Comparison of ENCODE assay signal across 14 cellular contexts in the genomic region with DNA sequence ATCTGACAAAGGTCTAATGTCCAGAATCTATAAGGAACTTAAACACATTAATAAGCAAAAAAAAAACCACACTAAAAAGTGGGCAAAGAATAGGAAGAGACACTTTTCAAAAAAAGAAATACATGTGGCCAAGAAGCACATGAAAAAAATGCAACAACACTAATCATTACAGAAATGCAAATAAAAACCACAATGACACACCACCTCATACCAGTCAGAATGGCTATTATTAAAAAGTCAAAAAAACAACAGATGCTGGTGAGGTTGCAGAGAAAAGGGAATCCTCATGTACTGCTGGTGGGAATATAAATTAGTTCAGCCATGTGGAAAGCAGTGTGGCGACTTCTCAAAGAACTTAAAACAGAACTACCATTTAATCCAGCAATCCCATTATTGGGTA.
DNase-seq lines count a peak whose midpoint lies in the region; ATAC-seq and TF ChIP-seq lines count a peak whose summit lies in the region.
"Had no signal": no experiment of that assay in that cellular context is flagged by ENCODE, and none has a peak within 500 bp of the region (broad histone marks: within the 10 kb centered on the region; RNA-seq: fewer than 3 reads in every experiment).

No MANE protein-coding gene starts in this region.

- peak overlapping the region; percentile 20 for H3K27ac Mint-ChIP-seq in activated CD4-positive, alpha-beta T cell treated with anti-CD3 and anti-CD28 coated beads, Interleukin-2, amount 10 ng/mL, durations not matched to agents 24 days and 14 days
- H3K27ac Mint-ChIP-seq in HFFc6, result no peak overlapping the region
- H3K27ac Mint-ChIP-seq in activated T-helper 1 cell treated with anti-CD3 and anti-CD28 coated beads, Interleukin-12 subunit alpha, Interleukin-12 subunit beta, Interleukin-2, Interleukin-4 antibody, amounts not matched to agents 30 ng/mL and 10 ng/mL and 1 ng/mL, durations not matched to agents 14 hours and 24 hours and 36 hours, result no peak overlapping the region
- H3K27ac Mint-ChIP-seq: activated CD8-positive, alpha-beta memory T cell treated with anti-CD3 and anti-CD28 coated beads, Interleukin-2, amount 10 ng/mL, durations not matched to agents 7 days and 5 days; effector memory CD8-positive, alpha-beta T cell; naive B cell had no signal

- DNase-seq in activated CD4-positive, alpha-beta T cell treated with anti-CD3 and anti-CD28 coated beads, Interleukin-2, amount 10 ng/mL, durations not matched to agents 24 days and 14 days, result no peak
- no peak for DNase-seq in activated CD4-positive, alpha-beta T cell treated with anti-CD3 and anti-CD28 coated beads, Interleukin-2, amount 50 U/mL, for 4 hours
- peak; percentile 38 for DNase-seq in HFFc6
- DNase-seq in myocyte (ENCODE audit: low read depth), result peak; percentile 62
- no peak for DNase-seq in NCI-H226
- DNase-seq in D341Med (ENCODE audit: low spot score), result no peak
- DNase-seq in activated T-helper 1 cell treated with anti-CD3 and anti-CD28 coated beads, Interleukin-12 subunit alpha, Interleukin-12 subunit beta, Interleukin-2, Interleukin-4 antibody, amounts not matched to agents 30 ng/mL and 10 ng/mL and 1 ng/mL, durations not matched to agents 14 hours and 24 hours and 36 hours (ENCODE audit: low spot score), result no peak
- DNase-seq: activated CD8-positive, alpha-beta memory T cell treated with anti-CD3 and anti-CD28 coated beads, Interleukin-2, amount 10 ng/mL, durations not matched to agents 7 days and 5 days; COR-L47; effector memory CD8-positive, alpha-beta T cell; kidney glomerular epithelial cell; naive B cell; NCI-H2227 treated with DMSO at 0.1 percent for 48 hours had no signal

- no peaks in the 10 kb centered on the region for H3K27me3 Mint-ChIP-seq in activated CD4-positive, alpha-beta T cell treated with anti-CD3 and anti-CD28 coated beads, Interleukin-2, amount 10 ng/mL, durations not matched to agents 24 days and 14 days
- no peaks in the 10 kb centered on the region for H3K27me3 Mint-ChIP-seq in HFFc6 (ENCODE audit: insufficient read depth)
- H3K27me3 Mint-ChIP-seq in activated T-helper 1 cell treated with anti-CD3 and anti-CD28 coated beads, Interleukin-12 subunit alpha, Interleukin-12 subunit beta, Interleukin-2, Interleukin-4 antibody, amounts not matched to agents 30 ng/mL and 10 ng/mL and 1 ng/mL, durations not matched to agents 14 hours and 24 hours and 36 hours (ENCODE audit: insufficient read depth), result no peaks in the 10 kb centered on the region
- H3K27me3 Mint-ChIP-seq: activated CD8-positive, alpha-beta memory T cell treated with anti-CD3 and anti-CD28 coated beads, Interleukin-2, amount 10 ng/mL, durations not matched to agents 7 days and 5 days; effector memory CD8-positive, alpha-beta T cell; naive B cell had no signal

- peaks cover 7% of the 10 kb centered on the region for H3K9me3 Mint-ChIP-seq in activated CD4-positive, alpha-beta T cell treated with anti-CD3 and anti-CD28 coated beads, Interleukin-2, amount 10 ng/mL, durations not matched to agents 24 days and 14 days
- H3K9me3 Mint-ChIP-seq in HFFc6, result no peaks in the 10 kb centered on the region
- H3K9me3 Mint-ChIP-seq in activated T-helper 1 cell treated with anti-CD3 and anti-CD28 coated beads, Interleukin-12 subunit alpha, Interleukin-12 subunit beta, Interleukin-2, Interleukin-4 antibody, amounts not matched to agents 30 ng/mL and 10 ng/mL and 1 ng/mL, durations not matched to agents 14 hours and 24 hours and 36 hours, result peaks cover 3% of the 10 kb centered on the region

- H3K4me3 Mint-ChIP-seq in activated CD4-positive, alpha-beta T cell treated with anti-CD3 and anti-CD28 coated beads, Interleukin-2, amount 10 ng/mL, durations not matched to agents 24 days and 14 days, result no peak overlapping the region
- no peak overlapping the region for H3K4me3 Mint-ChIP-seq in HFFc6
- no peak overlapping the region for H3K4me3 Mint-ChIP-seq in activated T-helper 1 cell treated with anti-CD3 and anti-CD28 coated beads, Interleukin-12 subunit alpha, Interleukin-12 subunit beta, Interleukin-2, Interleukin-4 antibody, amounts not matched to agents 30 ng/mL and 10 ng/mL and 1 ng/mL, durations not matched to agents 14 hours and 24 hours and 36 hours
- H3K4me3 Mint-ChIP-seq: activated CD8-positive, alpha-beta memory T cell treated with anti-CD3 and anti-CD28 coated beads, Interleukin-2, amount 10 ng/mL, durations not matched to agents 7 days and 5 days; effector memory CD8-positive, alpha-beta T cell; naive B cell had no signal

- peak; percentile 44 for ATAC-seq in HG03558 (IDR thresholded peaks at IDR 0.05; ENCODE audit: extremely low read depth, unreplicated experiment)
- ATAC-seq: activated CD8-positive, alpha-beta memory T cell treated with anti-CD3 and anti-CD28 coated beads, Interleukin-2, amount 10 ng/mL, durations not matched to agents 7 days and 5 days; effector memory CD8-positive, alpha-beta T cell had no signal

- H3K36me3 Mint-ChIP-seq in activated CD4-positive, alpha-beta T cell treated with anti-CD3 and anti-CD28 coated beads, Interleukin-2, amount 10 ng/mL, durations not matched to agents 24 days and 14 days (ENCODE audit: low read depth), result peaks cover 22% of the 10 kb centered on the region
- H3K36me3 Mint-ChIP-seq in HFFc6 (ENCODE audit: low read depth), result no peaks in the 10 kb centered on the region
- peaks cover 16% of the 10 kb centered on the region for H3K36me3 Mint-ChIP-seq in activated T-helper 1 cell treated with anti-CD3 and anti-CD28 coated beads, Interleukin-12 subunit alpha, Interleukin-12 subunit beta, Interleukin-2, Interleukin-4 antibody, amounts not matched to agents 30 ng/mL and 10 ng/mL and 1 ng/mL, durations not matched to agents 14 hours and 24 hours and 36 hours (ENCODE audit: low read depth)
- H3K36me3 Mint-ChIP-seq: naive B cell had no signal

- intact Hi-C loops in activated CD4-positive, alpha-beta T cell treated with anti-CD3 and anti-CD28 coated beads, Interleukin-2, amount 10 ng/mL, durations not matched to agents 24 days and 14 days (cut with micrococcal nuclease), result loop anchor here (10.0 kb wide), 1 partner anchor 361 kb away; a partner anchor contains a TSS
- intact Hi-C loops in activated T-helper 1 cell treated with anti-CD3 and anti-CD28 coated beads, Interleukin-12 subunit alpha, Interleukin-12 subunit beta, Interleukin-2, Interleukin-4 antibody, amounts not matched to agents 30 ng/mL and 10 ng/mL and 1 ng/mL, durations not matched to agents 14 hours and 24 hours and 36 hours (cut with micrococcal nuclease), result loop anchor here (10.0 kb wide), 1 partner anchor 181 kb away; no protein-coding TSS in a partner anchor

- no peak for TF ChIP-seq CTCF in HFFc6 (IDR thresholded peaks at IDR 0.05)

- peaks cover 36% of the 10 kb centered on the region for H3K4me1 Mint-ChIP-seq in activated CD4-positive, alpha-beta T cell treated with anti-CD3 and anti-CD28 coated beads, Interleukin-2, amount 10 ng/mL, durations not matched to agents 24 days and 14 days
- peaks cover 35% of the 10 kb centered on the region for H3K4me1 Mint-ChIP-seq in HFFc6 (ENCODE audit: low read depth)
- peaks cover 53% of the 10 kb centered on the region for H3K4me1 Mint-ChIP-seq in activated T-helper 1 cell treated with anti-CD3 and anti-CD28 coated beads, Interleukin-12 subunit alpha, Interleukin-12 subunit beta, Interleukin-2, Interleukin-4 antibody, amounts not matched to agents 30 ng/mL and 10 ng/mL and 1 ng/mL, durations not matched to agents 14 hours and 24 hours and 36 hours (ENCODE audit: low read depth)

Comparison
In these comparisons a context has a peak if more than half of its experiments do, and no peak if none do; other contexts are left out.
1. DNase-seq: peak in HFFc6 (single experiment) and myocyte (single experiment); none in activated CD4-positive, alpha-beta T cell treated with anti-CD3 and anti-CD28 coated beads, Interleukin-2, amount 10 ng/mL, durations not matched to agents 24 days and 14 days (single experiment), activated CD4-positive, alpha-beta T cell treated with anti-CD3 and anti-CD28 coated beads, Interleukin-2, amount 50 U/mL, for 4 hours (0 of 2), NCI-H226 (single experiment), D341Med (single experiment) and activated T-helper 1 cell treated with anti-CD3 and anti-CD28 coated beads, Interleukin-12 subunit alpha, Interleukin-12 subunit beta, Interleukin-2, Interleukin-4 antibody, amounts not matched to agents 30 ng/mL and 10 ng/mL and 1 ng/mL, durations not matched to agents 14 hours and 24 hours and 36 hours (single experiment).